ENCODE assay signal across 14 cellular contexts in the genomic region with DNA sequence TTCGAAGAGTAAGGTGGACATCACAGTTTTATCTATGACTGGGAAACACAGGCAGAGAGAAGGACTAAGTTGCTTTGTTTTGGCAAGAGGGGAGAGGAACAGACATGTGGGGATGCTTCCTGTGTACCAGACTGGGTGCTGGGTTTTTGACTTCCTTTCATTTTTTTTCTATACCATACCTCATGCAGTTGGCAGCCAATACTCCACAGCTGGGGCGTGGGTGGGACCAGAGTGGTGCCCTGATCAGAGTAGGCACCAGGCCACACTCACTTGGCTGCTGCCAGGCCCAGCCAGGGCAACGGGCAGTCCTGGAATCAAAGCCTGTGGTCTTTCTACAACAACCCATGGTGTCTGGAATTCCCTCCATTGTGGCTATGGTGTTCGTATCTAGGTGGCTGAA. TPM values are rescaled to one million over a fixed set of nuclear protein-coding genes. Genes with fewer than 3 reads are reported as not detected.
DNase-seq lines count a peak whose midpoint lies in the region; ATAC-seq, FAIRE-seq and TF ChIP-seq lines count a peak whose summit lies in the region.
"Had no signal": no experiment of that assay in that cellular context is flagged by ENCODE, and none has a peak within 500 bp of the region (broad histone marks: within the 10 kb centered on the region; RNA-seq: fewer than 3 reads in every experiment).

No MANE protein-coding gene starts in this region.

- H3K27me3 ChIP-seq in breast epithelium = no peaks in the 10 kb centered on the region
- no peaks in the 10 kb centered on the region for H3K27me3 ChIP-seq in lung (ENCODE audit: control insufficient read depth, insufficient read depth)
- no peaks in the 10 kb centered on the region for H3K27me3 ChIP-seq in tibial artery

- peak overlapping the region; percentile 71 to 78 for H3K27ac ChIP-seq in breast epithelium
- H3K27ac ChIP-seq in lung (ENCODE audit: low read depth in 1 of 2, low read length in 1 of 2) = peak overlapping the region; percentile 69 to 78
- peak overlapping the region; percentile 91 to 94 for H3K27ac ChIP-seq in tibial artery

- no peak for TF ChIP-seq POLR2A in breast epithelium (IDR thresholded peaks at IDR 0.05)

- 74 to 81% methylated on average over 4 of the region's 4 CpGs for WGBS in lung, 2 donors

- H3K9me3 Mint-ChIP-seq in activated T-cell treated with anti-CD3 and anti-CD28 coated beads, Interleukin-2, amount 50 U/mL, for 24 hours = peaks cover 3% of the 10 kb centered on the region
- H3K9me3 Mint-ChIP-seq: central memory CD8-positive, alpha-beta T cell had no signal

- ATAC-seq in lung (ENCODE audit: insufficient read depth, low FRiP score) (no peak), GM21529 (IDR thresholded peaks at IDR 0.05; ENCODE audit: unreplicated experiment) (no peak)
- ATAC-seq: activated CD8-positive, alpha-beta memory T cell treated with anti-CD3 and anti-CD28 coated beads, Interleukin-2, amount 10 ng/mL, durations not matched to agents 7 days and 5 days had no signal

- H3K4me1 Mint-ChIP-seq in activated T-cell treated with anti-CD3 and anti-CD28 coated beads, Interleukin-2, amount 50 U/mL, for 24 hours (ENCODE audit: low read depth) = peaks cover 26% of the 10 kb centered on the region
- H3K4me1 Mint-ChIP-seq: central memory CD8-positive, alpha-beta T cell had no signal

- no peaks in the 10 kb centered on the region for H3K9me3 ChIP-seq in breast epithelium
- H3K9me3 ChIP-seq in lung (ENCODE audit: control insufficient read depth in 2 of 2, insufficient read depth in 1 of 2, low read length in 1 of 2) = peaks cover 0 to 1% of the 10 kb centered on the region in 2 donors
- H3K9me3 ChIP-seq in tibial artery = no peaks in the 10 kb centered on the region
- H3K9me3 ChIP-seq: mucosa of descending colon had no signal

- no peak overlapping the region for H3K4me3 ChIP-seq in breast epithelium
- H3K4me3 ChIP-seq in lung = no peak overlapping the region
- H3K4me3 ChIP-seq in tibial artery = peak overlapping the region in 1 of 2 donors; percentile 14
- H3K4me3 ChIP-seq: mucosa of descending colon had no signal

- no peaks in the 10 kb centered on the region for H3K27me3 Mint-ChIP-seq in activated T-cell treated with anti-CD3 and anti-CD28 coated beads, Interleukin-2, amount 50 U/mL, for 24 hours

- peaks cover 0 to 6% of the 10 kb centered on the region in 2 donors for H3K4me1 ChIP-seq in breast epithelium
- H3K4me1 ChIP-seq in lung (ENCODE audit: control insufficient read depth in 2 of 2, insufficient read depth in 2 of 2, low read length in 2 of 2) = peaks cover 11 to 32% of the 10 kb centered on the region in 2 donors
- peaks cover 6 to 87% (median 57%) of the 10 kb centered on the region in 4 donors for H3K4me1 ChIP-seq in tibial artery

- intact Hi-C loops in breast epithelium (cut with DNase I; ENCODE audit: low total_unique reads) = no loop called here
- intact Hi-C loops in tibial artery (cut with DNase I; ENCODE audit: low total_unique reads) = loop anchor here (5.0 kb wide), 1 partner anchor 263 kb away; no protein-coding TSS in a partner anchor

- no peaks in the 10 kb centered on the region for H3K36me3 ChIP-seq in breast epithelium
- H3K36me3 ChIP-seq in lung (ENCODE audit: control insufficient read depth in 2 of 2, insufficient read depth in 2 of 2, low read length in 2 of 2) = no peaks in the 10 kb centered on the region
- H3K36me3 ChIP-seq in tibial artery = no peaks in the 10 kb centered on the region

- DNase-seq in activated T-cell treated with anti-CD3 and anti-CD28 coated beads, Interleukin-2, amount 50 U/mL, for 24 hours = peak; percentile 29
- no peak for DNase-seq in activated T-cell treated with anti-CD3 and anti-CD28 coated beads, Interleukin-2, amount 50 U/mL, for 1 hour
- DNase-seq in breast epithelium (ENCODE audit: low spot score in 2 of 2) (no peak), lung (ENCODE audit: low spot score) (no peak), tibial artery (peak in 1 of 2 donors; percentile 69), RCC 7860 (ENCODE audit: low spot score) (no peak), NCI-H1105 (lab: John Stamatoyannopoulos, UW) (no peak)
- DNase-seq: activated CD8-positive, alpha-beta memory T cell treated with anti-CD3 and anti-CD28 coated beads, Interleukin-2, amount 10 ng/mL, durations not matched to agents 7 days and 5 days; H7; hippocampal formation; NCI-H748 treated with DMSO at 0.1 percent for 48 hours had no signal

- no peak overlapping the region for H3K4me3 Mint-ChIP-seq in activated T-cell treated with anti-CD3 and anti-CD28 coated beads, Interleukin-2, amount 50 U/mL, for 24 hours
- H3K4me3 Mint-ChIP-seq: activated CD8-positive, alpha-beta memory T cell treated with anti-CD3 and anti-CD28 coated beads, Interleukin-2, amount 10 ng/mL, durations not matched to agents 7 days and 5 days; central memory CD8-positive, alpha-beta T cell had no signal

- no peaks in the 10 kb centered on the region for H3K36me3 Mint-ChIP-seq in activated T-cell treated with anti-CD3 and anti-CD28 coated beads, Interleukin-2, amount 50 U/mL, for 24 hours (ENCODE audit: low read depth)
- H3K36me3 Mint-ChIP-seq: activated CD8-positive, alpha-beta memory T cell treated with anti-CD3 and anti-CD28 coated beads, Interleukin-2, amount 10 ng/mL, durations not matched to agents 7 days and 5 days had no signal

- FAIRE-seq in RCC 7860 (lab: Jason Lieb, UNC) = no peak

- TF ChIP-seq CTCF in breast epithelium (IDR thresholded peaks at IDR 0.05) = no peak
- no peak for TF ChIP-seq CTCF in lung (IDR thresholded peaks at IDR 0.05; ENCODE audit: control extremely low read depth, extremely low read depth)
- no peak for TF ChIP-seq CTCF in tibial artery (IDR thresholded peaks at IDR 0.05)

- no peak overlapping the region for H3K27ac Mint-ChIP-seq in activated T-cell treated with anti-CD3 and anti-CD28 coated beads, Interleukin-2, amount 50 U/mL, for 24 hours
- H3K27ac Mint-ChIP-seq: activated CD8-positive, alpha-beta memory T cell treated with anti-CD3 and anti-CD28 coated beads, Interleukin-2, amount 10 ng/mL, durations not matched to agents 7 days and 5 days had no signal

RNA-seq across cellular contexts. Expression of gene SH3RF3, which starts 45.2 kb away (rescaled TPM):
- 1 to 10 TPM; 3.2 to 5.6 (median 4.6) TPM for total RNA-seq in breast epithelium
- 1 to 10 TPM; 8.5 to 9.7 TPM for total RNA-seq in lung
- polyA plus RNA-seq in lung = 1 to 10 TPM; 2.9 to 8.7 TPM
